ENCODE assay signal across 9 cellular contexts in genomic region chr2:143730155-143730949, GRCh38.
A peak's percentile ranks its signal among the peaks of the same experiment; 100 is the strongest.
DNase-seq lines count a peak whose midpoint lies in the region; ATAC-seq, FAIRE-seq and TF ChIP-seq lines count a peak whose summit lies in the region.
"Had no signal": no experiment of that assay in that cellular context is flagged by ENCODE, and none has a peak within 500 bp of the region (broad histone marks: within the 10 kb centered on the region; RNA-seq: fewer than 3 reads in every experiment).

No MANE protein-coding gene starts in this region.

- H3K36me3 ChIP-seq in mammary epithelial cell (ENCODE audit: insufficient read depth, low read length) = no peaks in the 10 kb centered on the region

- peak; percentile 85 for ATAC-seq in GM21515 (IDR thresholded peaks at IDR 0.05; ENCODE audit: unreplicated experiment)
- peak; percentile 46 for ATAC-seq in HG03575 (IDR thresholded peaks at IDR 0.05; ENCODE audit: extremely low read depth, insufficient number of reproducible peaks, low FRiP score, unreplicated experiment)

- TF ChIP-seq CTCF in mammary epithelial cell (conservative IDR thresholded peaks at IDR 0.05 in 1 of 2, IDR thresholded peaks at IDR 0.05 in 1 of 2; ENCODE audit: extremely low read depth in 1 of 2, insufficient read depth in 1 of 2, low read depth in 1 of 2, low read length in 2 of 2) = no peak

- no peaks in the 10 kb centered on the region for H3K79me2 ChIP-seq in mammary epithelial cell (ENCODE audit: insufficient read depth, low read length)

- H3K27ac ChIP-seq in mammary epithelial cell (ENCODE audit: insufficient read depth, low read depth, low read length) = peak overlapping the region; percentile 17
- H3K27ac ChIP-seq: KMS-11 had no signal

- intact Hi-C loops in mammary epithelial cell (cut with micrococcal nuclease) = no loop called here

- no peaks in the 10 kb centered on the region for H3K9me3 ChIP-seq in mammary epithelial cell (replicated peaks; ENCODE audit: insufficient read depth, low read length)

- in situ Hi-C loops in mammary epithelial cell (cut with MboI; ENCODE audit: low sequenced_read_pairs in 2 of 2) = no loop called here

- H4K20me1 ChIP-seq in mammary epithelial cell (ENCODE audit: insufficient read depth, low read length) = no peaks in the 10 kb centered on the region

- H3K27me3 ChIP-seq in mammary epithelial cell (ENCODE audit: insufficient read depth, low read length) = no peaks in the 10 kb centered on the region

- dilution Hi-C loops in mammary epithelial cell (cut with HindIII; ENCODE audit: low sequenced_read_pairs) = no loop called here

- no peak overlapping the region for H3K4me3 ChIP-seq in mammary epithelial cell (replicated peaks in 1 of 3; ENCODE audit: insufficient read depth in 1 of 3, low read depth in 2 of 3, low read length in 3 of 3)

- H3K4me2 ChIP-seq in mammary epithelial cell (ENCODE audit: insufficient read depth, low read depth, low read length) = peak overlapping the region; percentile 23
- H3K4me2 ChIP-seq: KMS-11 had no signal

- FAIRE-seq in GM12892 (lab: Jason Lieb, UNC) = peak; percentile 91

- H3K9ac ChIP-seq in mammary epithelial cell (ENCODE audit: insufficient read depth, low read length) = no peak overlapping the region
- H3K9ac ChIP-seq: KMS-11 had no signal

- DNase-seq in GM12892 (ENCODE audit: insufficient read length) = no peak
- DNase-seq in mammary epithelial cell = peak; percentile 65
- no peak for DNase-seq in GOT3 (lab: John Stamatoyannopoulos, UW)
- DNase-seq in NCI-H2171 (lab: John Stamatoyannopoulos, UW) = no peak
- DNase-seq in DMS79 treated with DMSO at 0.1 percent for 48 hours (lab: John Stamatoyannopoulos, UW) = no peak
- no peak for DNase-seq in HT-29 (ENCODE audit: low spot score)

- CTCF ChIA-PET in mammary epithelial cell (lab: Charles Lee; ENCODE audit: low non-redundant PET) = no interaction called here

- peaks cover 31% of the 10 kb centered on the region for H3K4me1 ChIP-seq in mammary epithelial cell (ENCODE audit: insufficient read depth, low read length)

- no peak overlapping the region for H2AFZ ChIP-seq in mammary epithelial cell (ENCODE audit: low read depth, low read length)

- BruUV-seq in mammary epithelial cell (replicated peaks; lab: Mats Ljungman, UMichigan) = no TSS peak

- TF ChIP-seq POLR2A in GM12892 (IDR thresholded peaks at IDR 0.05; ENCODE audit: low read depth, low read length) = no peak

- WGBS in mammary epithelial cell (ENCODE audit: low coverage, missing lambda C conversion rate) = 72% methylated on average over 6 of the region's 6 CpGs
